1 cellular context compared by ENCODE assay signal in genomic region chr1:91575909-91576519, GRCh38.
TF ChIP-seq lines count a peak whose summit lies in the region.

No MANE protein-coding gene starts in this region.

TF ChIP-seq in endothelial cell of umbilical vein, 7 proteins besides CTCF, POLR2A, EP300 and RAD21:
- no peak for TF ChIP-seq GATA2 (IDR thresholded peaks at IDR 0.05; ENCODE audit: insufficient read depth, insufficient read length, low read depth, low read length)
- TF ChIP-seq JUN (IDR thresholded peaks at IDR 0.05; ENCODE audit: borderline replicate concordance, insufficient read depth, insufficient read length, low read depth), result no peak
- no peak for TF ChIP-seq EZH2 (IDR thresholded peaks at IDR 0.05; ENCODE audit: borderline replicate concordance, low read depth, low read length, severe bottlenecking)
- TF ChIP-seq POLR2AphosphoS5 (IDR thresholded peaks at IDR 0.05; ENCODE audit: insufficient read depth, low read depth, low read length), result no peak
- no peak for TF ChIP-seq MYC (IDR thresholded peaks at IDR 0.05; ENCODE audit: low read depth, low read length)
- TF ChIP-seq, protein P1, sequence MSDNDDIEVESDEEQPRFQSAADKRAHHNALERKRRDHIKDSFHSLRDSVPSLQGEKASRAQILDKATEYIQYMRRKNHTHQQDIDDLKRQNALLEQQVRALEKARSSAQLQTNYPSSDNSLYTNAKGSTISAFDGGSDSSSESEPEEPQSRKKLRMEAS (IDR thresholded peaks at IDR 0.05; ENCODE audit: insufficient read depth, insufficient read length), result no peak
